36 cellular contexts compared by ENCODE assay signal in genomic region chr16:1464894-1465566, GRCh38. TPM values are rescaled to one million over a fixed set of nuclear protein-coding genes. Genes with fewer than 3 reads are reported as not detected.
"Had no signal": no experiment of that assay in that cellular context is flagged by ENCODE, and none has a peak within 500 bp of the region (broad histone marks: within the 10 kb centered on the region; RNA-seq: fewer than 3 reads in every experiment).

No MANE protein-coding gene starts in this region.

- H3K36me3 Mint-ChIP-seq: activated naive CD8-positive, alpha-beta T cell treated with anti-CD3 and anti-CD28 coated beads, Interleukin-2, amount 10 ng/mL, durations not matched to agents 7 days and 5 days had no signal

- FAIRE-seq: astrocyte had no signal

- H3K27ac Mint-ChIP-seq: activated CD4-positive, alpha-beta memory T cell treated with anti-CD3 and anti-CD28 coated beads, Interleukin-2, amount 10 ng/mL, durations not matched to agents 7 days and 5 days; activated CD8-positive, alpha-beta memory T cell treated with anti-CD3 and anti-CD28 coated beads, Interleukin-2, amount 10 ng/mL, durations not matched to agents 7 days and 5 days; activated naive CD4-positive, alpha-beta T cell treated with anti-CD3 and anti-CD28 coated beads, Interleukin-2, amount 50 U/mL, for 24 hours; activated naive CD8-positive, alpha-beta T cell treated with anti-CD3 and anti-CD28 coated beads, Interleukin-2, amount 10 ng/mL, durations not matched to agents 7 days and 5 days; activated T-helper 2 cell treated with anti-CD3 and anti-CD28 coated beads, Interferon-gamma antibody, Interleukin-2, Interleukin-4, amounts not matched to agents 10 μg/mL and 5 μg/mL and 100 μg/mL, durations not matched to agents 14 hours and 24 hours and 36 hours had no signal

- H3K27me3 ChIP-seq: body of pancreas, breast epithelium, MG63, Peyer's patch had no signal

- H3K4me3 ChIP-seq: body of pancreas, breast epithelium, MG63, Peyer's patch had no signal

- H3K27ac ChIP-seq: body of pancreas, breast epithelium, Peyer's patch, VCaP had no signal

- H3K4me1 ChIP-seq: body of pancreas, breast epithelium had no signal

- H3K9me3 Mint-ChIP-seq: activated CD4-positive, alpha-beta memory T cell treated with anti-CD3 and anti-CD28 coated beads, Interleukin-2, amount 10 ng/mL, durations not matched to agents 7 days and 5 days; activated naive CD4-positive, alpha-beta T cell treated with anti-CD3 and anti-CD28 coated beads, Interleukin-2, amount 50 U/mL, for 24 hours; activated naive CD8-positive, alpha-beta T cell treated with anti-CD3 and anti-CD28 coated beads, Interleukin-2, amount 10 ng/mL, durations not matched to agents 7 days and 5 days; activated T-helper 2 cell treated with anti-CD3 and anti-CD28 coated beads, Interferon-gamma antibody, Interleukin-2, Interleukin-4, amounts not matched to agents 10 μg/mL and 5 μg/mL and 100 μg/mL, durations not matched to agents 14 hours and 24 hours and 36 hours had no signal

- DNase-seq: activated CD4-positive, alpha-beta memory T cell treated with anti-CD3 and anti-CD28 coated beads, Interleukin-2, amount 10 ng/mL, durations not matched to agents 7 days and 5 days; activated CD4-positive, alpha-beta T cell treated with anti-CD3 and anti-CD28 coated beads for 1 hour; activated CD4-positive, alpha-beta T cell treated with anti-CD3 and anti-CD28 coated beads for 48 hours; activated CD4-positive, CD25-positive, alpha-beta regulatory T cell; activated CD8-positive, alpha-beta memory T cell treated with anti-CD3 and anti-CD28 coated beads for 24 hours; activated CD8-positive, alpha-beta memory T cell treated with anti-CD3 and anti-CD28 coated beads, Interleukin-2, amount 10 ng/mL, durations not matched to agents 7 days and 5 days; activated CD8-positive, alpha-beta memory T cell treated with anti-CD3 and anti-CD28 coated beads, Interleukin-2, amount 50 U/mL, for 48 hours; activated gamma-delta T cell; activated naive CD4-positive, alpha-beta T cell treated with Interleukin-2 at 50 U/mL for 16 hours; activated naive CD8-positive, alpha-beta T cell treated with anti-CD3 and anti-CD28 coated beads, Interleukin-2, amount 10 ng/mL, durations not matched to agents 7 days and 5 days; body of pancreas; caudate nucleus; Kasumi-1; KG1; MG63; NCI-H1048; NCI-H1436 treated with DMSO at 0.1 percent for 48 hours; NCI-H1694 treated with DMSO at 0.1 percent for 48 hours; NCI-H2029; NCI-H345; NCI-H524 treated with DMSO at 0.1 percent for 48 hours; PC-3; Peyer's patch; RPMI8226; SIG-M5; SW 1271; T-helper 2 cell; T-helper 9 cell had no signal

- H3K27me3 Mint-ChIP-seq: activated CD4-positive, alpha-beta memory T cell treated with anti-CD3 and anti-CD28 coated beads, Interleukin-2, amount 10 ng/mL, durations not matched to agents 7 days and 5 days; activated CD8-positive, alpha-beta memory T cell treated with anti-CD3 and anti-CD28 coated beads, Interleukin-2, amount 10 ng/mL, durations not matched to agents 7 days and 5 days; activated naive CD4-positive, alpha-beta T cell treated with anti-CD3 and anti-CD28 coated beads, Interleukin-2, amount 50 U/mL, for 24 hours; activated naive CD8-positive, alpha-beta T cell treated with anti-CD3 and anti-CD28 coated beads, Interleukin-2, amount 10 ng/mL, durations not matched to agents 7 days and 5 days had no signal

- H3K36me3 ChIP-seq: breast epithelium had no signal

- H3K9me3 ChIP-seq: body of pancreas, breast epithelium, MG63, Peyer's patch had no signal

- H3K4me3 Mint-ChIP-seq: activated CD4-positive, alpha-beta memory T cell treated with anti-CD3 and anti-CD28 coated beads, Interleukin-2, amount 10 ng/mL, durations not matched to agents 7 days and 5 days; activated CD8-positive, alpha-beta memory T cell treated with anti-CD3 and anti-CD28 coated beads, Interleukin-2, amount 10 ng/mL, durations not matched to agents 7 days and 5 days; activated naive CD4-positive, alpha-beta T cell treated with anti-CD3 and anti-CD28 coated beads, Interleukin-2, amount 50 U/mL, for 24 hours; activated naive CD8-positive, alpha-beta T cell treated with anti-CD3 and anti-CD28 coated beads, Interleukin-2, amount 10 ng/mL, durations not matched to agents 7 days and 5 days had no signal

- ATAC-seq: activated CD8-positive, alpha-beta memory T cell treated with anti-CD3 and anti-CD28 coated beads, Interleukin-2, amount 10 ng/mL, durations not matched to agents 7 days and 5 days; body of pancreas; PC-3; Right ventricle myocardium inferior had no signal

- H3K4me1 Mint-ChIP-seq: activated CD4-positive, alpha-beta memory T cell treated with anti-CD3 and anti-CD28 coated beads, Interleukin-2, amount 10 ng/mL, durations not matched to agents 7 days and 5 days; activated CD8-positive, alpha-beta memory T cell treated with anti-CD3 and anti-CD28 coated beads, Interleukin-2, amount 10 ng/mL, durations not matched to agents 7 days and 5 days had no signal

RNA-seq across cellular contexts. Expression of gene CCDC154, which starts 20.7 kb away (rescaled TPM):
- total RNA-seq: PC-3 had no signal

RNA-seq across cellular contexts. Expression of gene PTX4, which starts 23.7 kb away (rescaled TPM):
- total RNA-seq: activated CD4-positive, alpha-beta memory T cell treated with anti-CD3 and anti-CD28 coated beads, Interleukin-2, amount 10 ng/mL, durations not matched to agents 7 days and 5 days; activated CD8-positive, alpha-beta memory T cell treated with anti-CD3 and anti-CD28 coated beads, Interleukin-2, amount 10 ng/mL, durations not matched to agents 7 days and 5 days; activated naive CD8-positive, alpha-beta T cell treated with anti-CD3 and anti-CD28 coated beads, Interleukin-2, amount 10 ng/mL, durations not matched to agents 7 days and 5 days; activated T-helper 2 cell treated with anti-CD3 and anti-CD28 coated beads, Interferon-gamma antibody, Interleukin-2, Interleukin-4, amounts not matched to agents 10 μg/mL and 5 μg/mL and 100 μg/mL, durations not matched to agents 14 hours and 24 hours and 36 hours; astrocyte; body of pancreas; breast epithelium; Peyer's patch; Right ventricle myocardium inferior; SK-MEL-5 had no signal

RNA-seq across cellular contexts. Expression of gene PERCC1, which starts 34.2 kb away (rescaled TPM):
- total RNA-seq: activated CD4-positive, alpha-beta memory T cell treated with anti-CD3 and anti-CD28 coated beads, Interleukin-2, amount 10 ng/mL, durations not matched to agents 7 days and 5 days; activated T-helper 2 cell treated with anti-CD3 and anti-CD28 coated beads, Interferon-gamma antibody, Interleukin-2, Interleukin-4, amounts not matched to agents 10 μg/mL and 5 μg/mL and 100 μg/mL, durations not matched to agents 14 hours and 24 hours and 36 hours; astrocyte; body of pancreas; breast epithelium; NCI-H460; PC-3; Peyer's patch; SK-MEL-5 had no signal
